17 cellular contexts compared by ENCODE assay signal in the genomic region with DNA sequence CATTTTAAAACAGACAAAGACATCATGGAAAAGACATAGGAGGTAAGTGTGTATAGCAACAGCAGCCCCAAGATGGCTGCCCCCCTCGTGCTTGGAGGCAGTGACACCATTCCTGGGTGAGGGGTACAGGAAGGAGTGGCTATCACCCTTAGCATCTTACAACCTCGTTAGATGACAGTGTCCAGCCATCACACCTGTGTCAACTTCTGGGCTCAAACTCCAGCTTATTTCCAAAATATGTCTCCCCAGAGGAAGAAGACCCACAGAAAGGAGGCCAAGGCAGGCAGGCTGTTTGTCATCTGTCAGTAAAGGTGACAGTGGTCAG. TPM values are rescaled to one million over a fixed set of nuclear protein-coding genes. Genes with fewer than 3 reads are reported as not detected.
DNase-seq lines count a peak whose midpoint lies in the region; ATAC-seq and TF ChIP-seq lines count a peak whose summit lies in the region.
"Had no signal": no experiment of that assay in that cellular context is flagged by ENCODE, and none has a peak within 500 bp of the region (broad histone marks: within the 10 kb centered on the region; RNA-seq: fewer than 3 reads in every experiment).

No MANE protein-coding gene starts in this region.

- no peak overlapping the region for H3K4me3 Mint-ChIP-seq in activated naive CD4-positive, alpha-beta T cell treated with anti-CD3 and anti-CD28 coated beads, Interleukin-2, amount 50 U/mL, for 24 hours
- no peak overlapping the region for H3K4me3 Mint-ChIP-seq in effector memory CD8-positive, alpha-beta T cell

- CTCF ChIA-PET in RWPE1 (lab: Yijun Ruan, JAX), result no interaction called here

- DNase-seq in activated naive CD4-positive, alpha-beta T cell (lab: John Stamatoyannopoulos, UW), result no peak
- DNase-seq in RWPE1 (ENCODE audit: low spot score) (no peak), spleen (no peak), dermis blood vessel endothelial cell (no peak), substantia nigra (lab: John Stamatoyannopoulos, UW) (no peak)
- DNase-seq in effector memory CD8-positive, alpha-beta T cell, result no peak
- no peak for DNase-seq in activated CD4-positive, alpha-beta T cell treated with anti-CD3 and anti-CD28 coated beads for 48 hours
- DNase-seq: cerebellar nuclear complex; heart right ventricle; NCI-H2029; NCI-H82; stimulated activated CD4-positive, alpha-beta T cell treated with anti-CD3 and anti-CD28 coated beads, Interleukin-2, amount 100 ng/mL, for 24 hours; upper lobe of left lung had no signal

- no peak for TF ChIP-seq POLR2A in spleen (IDR thresholded peaks at IDR 0.05)

- H3K4me1 Mint-ChIP-seq in activated naive CD4-positive, alpha-beta T cell treated with anti-CD3 and anti-CD28 coated beads, Interleukin-2, amount 50 U/mL, for 24 hours, result peaks cover 56% of the 10 kb centered on the region
- peaks cover 51 to 53% of the 10 kb centered on the region in 2 donors for H3K4me1 Mint-ChIP-seq in effector memory CD8-positive, alpha-beta T cell (ENCODE audit: low read depth in 2 of 2)

- no peak for ATAC-seq in effector memory CD8-positive, alpha-beta T cell (replicated peaks)
- ATAC-seq: heart right ventricle had no signal

- no peaks in the 10 kb centered on the region for H3K9me3 ChIP-seq in spleen
- H3K9me3 ChIP-seq: heart right ventricle, upper lobe of left lung had no signal

- 35 to 54% (median 44%) methylated on average over 2 of the region's 2 CpGs for WGBS in spleen, 5 donors

- H3K36me3 Mint-ChIP-seq in activated naive CD4-positive, alpha-beta T cell treated with anti-CD3 and anti-CD28 coated beads, Interleukin-2, amount 50 U/mL, for 24 hours, result peaks cover 3% of the 10 kb centered on the region
- peaks cover 38% of the 10 kb centered on the region for H3K36me3 Mint-ChIP-seq in effector memory CD8-positive, alpha-beta T cell (ENCODE audit: insufficient read depth)

- peaks cover 31 to 97% (median 72%) of the 10 kb centered on the region in 6 donors for H3K4me1 ChIP-seq in spleen

- intact Hi-C loops in spleen (cut with DNase I; ENCODE audit: low total_unique reads), result no loop called here

- H3K9me3 Mint-ChIP-seq in activated naive CD4-positive, alpha-beta T cell treated with anti-CD3 and anti-CD28 coated beads, Interleukin-2, amount 50 U/mL, for 24 hours, result no peaks in the 10 kb centered on the region
- H3K9me3 Mint-ChIP-seq in effector memory CD8-positive, alpha-beta T cell, result no peaks in the 10 kb centered on the region

- H3K27ac ChIP-seq in RWPE1 (0 out of 2 replicates have a peak overlapping the region, but pooled peaks have one; percentile 13), spleen (peak overlapping the region; percentile 61 to 91 (median 84)), substantia nigra (ENCODE audit: low read depth, low read length, poor library complexity, severe bottlenecking) (no peak overlapping the region)

- peak overlapping the region in 1 of 8 donors; percentile 55 for H3K4me3 ChIP-seq in spleen
- H3K4me3 ChIP-seq: heart right ventricle, upper lobe of left lung had no signal

- peak overlapping the region; percentile 53 for H3K27ac Mint-ChIP-seq in activated naive CD4-positive, alpha-beta T cell treated with anti-CD3 and anti-CD28 coated beads, Interleukin-2, amount 50 U/mL, for 24 hours
- H3K27ac Mint-ChIP-seq in effector memory CD8-positive, alpha-beta T cell, result peak overlapping the region; percentile 26 to 84

- H3K36me3 ChIP-seq in spleen, result peaks cover 0 to 28% (median 24%) of the 10 kb centered on the region in 6 donors

- H3K27me3 ChIP-seq in spleen (replicated peaks in 1 of 7), result no peaks in the 10 kb centered on the region
- H3K27me3 ChIP-seq: heart right ventricle, upper lobe of left lung had no signal

- H3K27me3 Mint-ChIP-seq in activated naive CD4-positive, alpha-beta T cell treated with anti-CD3 and anti-CD28 coated beads, Interleukin-2, amount 50 U/mL, for 24 hours, result no peaks in the 10 kb centered on the region
- H3K27me3 Mint-ChIP-seq in effector memory CD8-positive, alpha-beta T cell, result no peaks in the 10 kb centered on the region

- no peak for TF ChIP-seq CTCF in RWPE1 (conservative IDR thresholded peaks at IDR 0.05; ENCODE audit: low read depth)
- no peak for TF ChIP-seq CTCF in spleen (IDR thresholded peaks at IDR 0.05 in 8 of 11, conservative IDR thresholded peaks at IDR 0.05 in 3 of 11)

- POLR2A ChIA-PET in RWPE1 (lab: Yijun Ruan, JAX; ENCODE audit: low non-redundant PET), result no interaction called here

RNA-seq across cellular contexts. Expression of gene EPS15L1, which starts 27.5 kb away (rescaled TPM):
- total RNA-seq in spleen (10 to 100 TPM; 28.3 to 81.7 (median 50.3) TPM), dermis blood vessel endothelial cell (8.7 and 11.8 TPM in 2 replicates)
- polyA plus RNA-seq in spleen, result 10 to 100 TPM; 17.0 to 29.3 (median 20.0) TPM

RNA-seq across cellular contexts. Expression of gene CALR3, which starts 51.7 kb away (rescaled TPM):
- total RNA-seq in spleen (not detected), dermis blood vessel endothelial cell (not detected in 2 replicates)
- polyA plus RNA-seq in spleen, result under 1 TPM; 0.07 to 0.10 (median 0.08) TPM
- total RNA-seq: epithelial cell of proximal tubule, kidney epithelial cell, renal cortical epithelial cell, upper lobe of left lung had no signal
- polyA plus RNA-seq: heart right ventricle had no signal

RNA-seq across cellular contexts. Expression of gene C19orf44, which starts 52.0 kb away (rescaled TPM):
- total RNA-seq in spleen (1 to 10 TPM; 3.1 to 7.5 (median 4.8) TPM), dermis blood vessel endothelial cell (3.1 and 5.3 TPM in 2 replicates)
- 1 to 10 TPM; 2.3 to 4.3 (median 3.8) TPM for polyA plus RNA-seq in spleen
